ENCODE assay signal across 8 cellular contexts in the genomic region with DNA sequence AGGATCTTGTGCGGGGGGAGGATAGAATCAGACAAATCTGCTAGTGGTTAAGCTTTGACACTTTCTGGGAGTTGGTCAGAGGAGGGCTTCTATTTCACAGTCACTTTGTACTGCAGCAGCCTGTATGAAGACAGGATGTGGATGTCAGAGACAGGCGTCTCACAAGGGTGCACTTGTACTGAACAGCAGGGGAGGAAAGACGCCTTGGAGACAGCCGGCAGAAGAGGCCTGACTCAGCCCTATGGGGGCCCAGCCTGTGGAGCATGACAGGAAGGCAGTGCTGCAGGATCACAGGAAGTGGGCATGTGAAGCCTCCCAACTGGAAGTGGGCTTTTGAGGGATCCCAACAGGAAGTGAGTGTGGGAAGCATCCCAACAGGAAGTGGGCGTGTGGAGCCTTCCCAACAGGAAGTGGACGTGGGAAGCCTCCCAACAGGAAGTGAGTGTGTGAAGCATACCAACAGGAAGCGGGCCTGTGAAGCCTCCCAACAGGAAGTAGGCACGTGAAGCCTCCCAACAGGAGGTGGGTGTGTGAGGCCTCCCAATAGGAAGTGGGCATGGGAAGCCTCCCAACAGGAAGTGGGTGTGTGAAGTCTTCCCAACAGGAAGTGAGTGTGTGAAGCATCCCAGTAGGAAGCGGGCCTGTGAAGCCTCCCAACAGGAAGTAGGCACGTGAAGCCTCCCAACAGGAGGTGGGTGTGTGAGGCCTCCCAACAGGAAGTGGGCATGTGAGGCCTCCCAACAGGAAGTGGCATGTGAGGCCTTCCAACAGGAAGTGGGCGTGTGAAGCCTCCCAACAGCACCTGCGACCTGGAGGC.
DNase-seq lines count a peak whose midpoint lies in the region; ATAC-seq and TF ChIP-seq lines count a peak whose summit lies in the region.

No MANE protein-coding gene starts in this region.

- peaks cover 26% of the 10 kb centered on the region for H3K4me1 ChIP-seq in Loucy (ENCODE audit: insufficient read depth, low read length, poor library complexity, severe bottlenecking)
- H3K4me1 ChIP-seq in mesenchymal stem cell (ENCODE audit: control insufficient read depth, insufficient read depth, low read depth, low read length), result peaks cover 4% of the 10 kb centered on the region

- H3K9me2 ChIP-seq in Loucy (replicated peaks; ENCODE audit: low read depth, low read length), result no peaks in the 10 kb centered on the region

- H2AK5ac ChIP-seq in mesenchymal stem cell (ENCODE audit: low read length, severe bottlenecking), result no peak overlapping the region

- H3K79me1 ChIP-seq in mesenchymal stem cell (replicated peaks; ENCODE audit: low read length, poor library complexity, severe bottlenecking), result no peaks in the 10 kb centered on the region

- H4K20me1 ChIP-seq in Loucy (ENCODE audit: insufficient read depth, low read length, poor library complexity, severe bottlenecking), result no peaks in the 10 kb centered on the region

- no peak overlapping the region for H4K91ac ChIP-seq in mesenchymal stem cell (ENCODE audit: low read length)

- peaks cover 7% of the 10 kb centered on the region; the same call in 1 of the 2 replicates for H3F3A ChIP-seq in Loucy (ENCODE audit: low read depth)

- H2BK5ac ChIP-seq in mesenchymal stem cell (ENCODE audit: low read depth, low read length, poor library complexity, severe bottlenecking), result no peak overlapping the region

- H3K9me3 ChIP-seq in Loucy (ENCODE audit: insufficient read depth, low read depth, low read length) (no peaks in the 10 kb centered on the region), mesenchymal stem cell (ENCODE audit: control insufficient read depth, low read length) (no peaks in the 10 kb centered on the region)

- H3K9ac ChIP-seq in Loucy (ENCODE audit: low read depth, low read length, poor library complexity, severe bottlenecking) (peak overlapping the region; percentile 48), mesenchymal stem cell (ENCODE audit: low read length) (no peak overlapping the region)

- no peaks in the 10 kb centered on the region for H3K27me3 Mint-ChIP-seq in activated T-cell treated with anti-CD3 and anti-CD28 coated beads, Interleukin-2, amount 50 U/mL, for 72 hours (ENCODE audit: low read depth)

- H3K4ac ChIP-seq in mesenchymal stem cell (ENCODE audit: low read depth in 1 of 2, low read length in 2 of 2), result no peak overlapping the region

- peaks cover 23% of the 10 kb centered on the region for H3K4me1 Mint-ChIP-seq in activated T-cell treated with anti-CD3 and anti-CD28 coated beads, Interleukin-2, amount 50 U/mL, for 72 hours (ENCODE audit: low read depth)

- no peak overlapping the region for H3K18ac ChIP-seq in mesenchymal stem cell (ENCODE audit: low read depth in 1 of 2, low read length in 2 of 2)

- no peak overlapping the region for H2BK12ac ChIP-seq in mesenchymal stem cell (ENCODE audit: low read length in 2 of 2)

- H3K4me3 Mint-ChIP-seq in activated T-cell treated with anti-CD3 and anti-CD28 coated beads, Interleukin-2, amount 50 U/mL, for 72 hours, result peak overlapping the region; percentile 56 to 63

- no peak overlapping the region for H2BK120ac ChIP-seq in mesenchymal stem cell (ENCODE audit: low read depth, low read length)

- TF ChIP-seq CTCF in Loucy (conservative IDR thresholded peaks at IDR 0.05; ENCODE audit: low read length), result no peak

- H3K27me3 ChIP-seq in Loucy (ENCODE audit: insufficient read depth, low read length, poor library complexity, severe bottlenecking) (no peaks in the 10 kb centered on the region), mesenchymal stem cell (ENCODE audit: control insufficient read depth in 1 of 2, insufficient read depth in 1 of 2, low read length in 2 of 2) (no peaks in the 10 kb centered on the region)

- H3K14ac ChIP-seq in mesenchymal stem cell (ENCODE audit: low read length in 2 of 2), result no peak overlapping the region

- peaks cover 12 to 17% of the 10 kb centered on the region in 2 donors for H3K36me3 Mint-ChIP-seq in activated T-cell treated with anti-CD3 and anti-CD28 coated beads, Interleukin-2, amount 50 U/mL, for 72 hours (ENCODE audit: insufficient read depth in 2 of 2)

- peak; percentile 48 for DNase-seq in 8988T
- peak; percentile 27 to 28 for DNase-seq in activated T-cell treated with anti-CD3 and anti-CD28 coated beads, Interleukin-2, amount 50 U/mL, for 72 hours
- no peak for DNase-seq in mesenchymal stem cell
- DNase-seq in DMS53 (lab: John Stamatoyannopoulos, UW), result no peak
- no peak for DNase-seq in NCI-H226

- no peaks in the 10 kb centered on the region for H3K79me2 ChIP-seq in Loucy (ENCODE audit: insufficient read depth, low read length)

- peak overlapping the region; percentile 54 for H3K27ac ChIP-seq in mesenchymal stem cell (ENCODE audit: low read length, poor library complexity, severe bottlenecking)

- ATAC-seq in activated T-cell treated with anti-CD3 and anti-CD28 coated beads, Interleukin-2, amount 50 U/mL, for 72 hours (replicated peaks in 1 of 2), result peak; percentile 71 to 76
- ATAC-seq in GM21390 (IDR thresholded peaks at IDR 0.05; ENCODE audit: unreplicated experiment), result no peak
- ATAC-seq in HG02840 (IDR thresholded peaks at IDR 0.05; ENCODE audit: low FRiP score, unreplicated experiment), result no peak

- H3K4me3 ChIP-seq in Loucy (ENCODE audit: low read length, poor library complexity, severe bottlenecking), result peak overlapping the region; percentile 36
- H3K4me3 ChIP-seq in mesenchymal stem cell (ENCODE audit: insufficient read depth in 1 of 2, low read depth in 1 of 2, low read length in 2 of 2), result no peak overlapping the region

- 56% methylated on average over 12 of the region's 12 CpGs for WGBS in mesenchymal stem cell

- peaks cover 8 to 13% of the 10 kb centered on the region in 2 donors for H3K9me3 Mint-ChIP-seq in activated T-cell treated with anti-CD3 and anti-CD28 coated beads, Interleukin-2, amount 50 U/mL, for 72 hours

- H3K4me2 ChIP-seq in Loucy (ENCODE audit: low read depth, low read length, poor library complexity, severe bottlenecking) (peak overlapping the region; percentile 56), mesenchymal stem cell (ENCODE audit: low read length, poor library complexity, severe bottlenecking) (no peak overlapping the region)

- no peak overlapping the region for H3K23ac ChIP-seq in mesenchymal stem cell (ENCODE audit: low read length in 2 of 2)

- no peak overlapping the region for H2BK15ac ChIP-seq in mesenchymal stem cell (ENCODE audit: low read depth, poor library complexity, severe bottlenecking)

- no peak overlapping the region for H4K8ac ChIP-seq in mesenchymal stem cell (ENCODE audit: low read length)

- H3K27ac Mint-ChIP-seq in activated T-cell treated with anti-CD3 and anti-CD28 coated beads, Interleukin-2, amount 50 U/mL, for 72 hours, result peak overlapping the region; percentile 94

- H3K36me3 ChIP-seq in Loucy (ENCODE audit: insufficient read depth, low read length) (no peaks in the 10 kb centered on the region), mesenchymal stem cell (ENCODE audit: control insufficient read depth in 1 of 2, insufficient read depth in 2 of 2, low read depth in 1 of 2, low read length in 2 of 2) (no peaks in the 10 kb centered on the region)

- peak overlapping the region; percentile 50 for H2AFZ ChIP-seq in Loucy (ENCODE audit: low read length)
- no peak overlapping the region for H2AFZ ChIP-seq in mesenchymal stem cell (ENCODE audit: low read depth, low read length)

Comparison
In these comparisons a context has a peak if more than half of its experiments do, and no peak if none do; other contexts are left out.
1. DNase-seq: peak in 8988T (single experiment) and activated T-cell treated with anti-CD3 and anti-CD28 coated beads, Interleukin-2, amount 50 U/mL, for 72 hours (2 of 2); none in mesenchymal stem cell (single experiment), DMS53 (single experiment) and NCI-H226 (single experiment).
2. ATAC-seq: peak in activated T-cell treated with anti-CD3 and anti-CD28 coated beads, Interleukin-2, amount 50 U/mL, for 72 hours (2 of 2); none in GM21390 (single experiment) and HG02840 (single experiment).